In genomic region chr10:78976825-78977760, GRCh38 we compare ENCODE assay signal across 12 cellular contexts.
A peak's percentile ranks its signal among the peaks of the same experiment; 100 is the strongest.
DNase-seq lines count a peak whose midpoint lies in the region; ATAC-seq and TF ChIP-seq lines count a peak whose summit lies in the region.
"Had no signal": no experiment of that assay in that cellular context is flagged by ENCODE, and none has a peak within 500 bp of the region (broad histone marks: within the 10 kb centered on the region; RNA-seq: fewer than 3 reads in every experiment).

No MANE protein-coding gene starts in this region.

- no peaks in the 10 kb centered on the region for H3K9me3 Mint-ChIP-seq in HFFc6
- H3K9me3 Mint-ChIP-seq in chondrocyte (ENCODE audit: low read depth): no peaks in the 10 kb centered on the region
- no peaks in the 10 kb centered on the region for H3K9me3 Mint-ChIP-seq in osteocyte (ENCODE audit: unreplicated experiment)
- peaks cover 0 to 3% (median 0%) of the 10 kb centered on the region in 11 donors for H3K9me3 Mint-ChIP-seq in naive thymus-derived CD4-positive, alpha-beta T cell

- ATAC-seq in naive thymus-derived CD4-positive, alpha-beta T cell: no peak
- ATAC-seq in esophagus mucosa (no peak), GM18870 (IDR thresholded peaks at IDR 0.05; ENCODE audit: unreplicated experiment) (no peak)

- H3K36me3 Mint-ChIP-seq in HFFc6 (ENCODE audit: low read depth) (no peaks in the 10 kb centered on the region), chondrocyte (ENCODE audit: low read depth) (no peaks in the 10 kb centered on the region), osteocyte (ENCODE audit: unreplicated experiment) (no peaks in the 10 kb centered on the region)
- H3K36me3 Mint-ChIP-seq in naive thymus-derived CD4-positive, alpha-beta T cell: no peaks in the 10 kb centered on the region

- H3K4me1 Mint-ChIP-seq in HFFc6 (ENCODE audit: low read depth): peaks cover 58% of the 10 kb centered on the region
- H3K4me1 Mint-ChIP-seq in chondrocyte (ENCODE audit: low read depth): peaks cover 52% of the 10 kb centered on the region
- peaks cover 57% of the 10 kb centered on the region for H3K4me1 Mint-ChIP-seq in osteocyte (ENCODE audit: unreplicated experiment)
- peaks cover 23 to 45% (median 27%) of the 10 kb centered on the region in 7 donors for H3K4me1 Mint-ChIP-seq in naive thymus-derived CD4-positive, alpha-beta T cell

- intact Hi-C loops in naive thymus-derived CD4-positive, alpha-beta T cell (cut with micrococcal nuclease): no loop called here

- POLR2A ChIA-PET in naive thymus-derived CD4-positive, alpha-beta T cell (lab: Charles Lee): no interaction called here

- H3K9ac ChIP-seq in BLaER1 treated with 17β-estradiol and CSF1 and Interleukin-3, amounts not matched to agents 10 nM and 100 nM: peak overlapping the region in 4 of 11 experiments; percentile 9 to 48 (median 32); a peak in 3 of 22 replicates
- H3K9ac ChIP-seq: BLaER1 had no signal

- H3K27me3 Mint-ChIP-seq in HFFc6 (ENCODE audit: insufficient read depth) (peaks cover 7% of the 10 kb centered on the region), chondrocyte (ENCODE audit: low read depth) (no peaks in the 10 kb centered on the region), osteocyte (ENCODE audit: unreplicated experiment) (no peaks in the 10 kb centered on the region)
- peaks cover 0 to 14% (median 0%) of the 10 kb centered on the region in 5 donors for H3K27me3 Mint-ChIP-seq in naive thymus-derived CD4-positive, alpha-beta T cell

- DNase-seq in HFFc6 (no peak), chondrocyte (ENCODE audit: low spot score) (no peak), osteocyte (ENCODE audit: extremely low spot score, unreplicated experiment) (no peak), SHP77 (lab: John Stamatoyannopoulos, UW) (no peak)
- DNase-seq in naive thymus-derived CD4-positive, alpha-beta T cell: no peak
- DNase-seq: activated T-cell treated with anti-CD3 and anti-CD28 coated beads, Interleukin-2, amount 50 U/mL, for 1 hour; NCI-H1436 treated with DMSO at 0.1 percent for 48 hours had no signal

- peak overlapping the region in 7 of 11 experiments; percentile 8 to 94 (median 60); a peak in 13 of 22 replicates for H3K4me2 ChIP-seq in BLaER1 treated with 17β-estradiol and CSF1 and Interleukin-3, amounts not matched to agents 10 nM and 100 nM

- H3K4me3 ChIP-seq in BLaER1 treated with 17β-estradiol and CSF1 and Interleukin-3, amounts not matched to agents 10 nM and 100 nM: no peak overlapping the region; a peak in 1 of 20 replicates
- H3K4me3 ChIP-seq in naive thymus-derived CD4-positive, alpha-beta T cell (ENCODE audit: low read length): no peak overlapping the region
- H3K4me3 ChIP-seq: BLaER1, pancreas had no signal

- H4K20me1 ChIP-seq in BLaER1 treated with 17β-estradiol and CSF1 and Interleukin-3, amounts not matched to agents 10 nM and 100 nM: peaks cover 0 to 14% (median 0%) of the 10 kb centered on the region in 11 experiments; a peak in 3 of 22 replicates
- H4K20me1 ChIP-seq: BLaER1 had no signal

- H3K36me3 ChIP-seq in BLaER1 treated with 17β-estradiol and CSF1 and Interleukin-3, amounts not matched to agents 10 nM and 100 nM: no peaks in the 10 kb centered on the region
- no peaks in the 10 kb centered on the region for H3K36me3 ChIP-seq in naive thymus-derived CD4-positive, alpha-beta T cell (ENCODE audit: control insufficient read depth in 2 of 3, insufficient read depth in 3 of 3, low read length in 3 of 3)
- H3K36me3 ChIP-seq: BLaER1, pancreas had no signal

- CTCF ChIA-PET in naive thymus-derived CD4-positive, alpha-beta T cell (lab: Charles Lee): no interaction called here

- H3K27ac ChIP-seq in BLaER1 treated with 17β-estradiol and CSF1 and Interleukin-3, amounts not matched to agents 10 nM and 100 nM: peak overlapping the region in 6 of 11 experiments; percentile 8 to 98 (median 41); a peak in 9 of 22 replicates
- H3K27ac ChIP-seq in naive thymus-derived CD4-positive, alpha-beta T cell (ENCODE audit: low read depth, low read length): no peak overlapping the region
- H3K27ac ChIP-seq: BLaER1, pancreas had no signal

- H3K27me3 ChIP-seq in BLaER1 treated with 17β-estradiol and CSF1 and Interleukin-3, amounts not matched to agents 10 nM and 100 nM: peaks cover 0 to 31% (median 14%) of the 10 kb centered on the region in 11 experiments; a peak in 15 of 22 replicates
- H3K27me3 ChIP-seq in naive thymus-derived CD4-positive, alpha-beta T cell (ENCODE audit: control insufficient read depth in 2 of 2, insufficient read depth in 2 of 2, low read length in 2 of 2): no peaks in the 10 kb centered on the region
- H3K27me3 ChIP-seq: pancreas had no signal

- H3K4me3 Mint-ChIP-seq in HFFc6 (peak overlapping the region; percentile 37; the same call in 1 of the 2 replicates), chondrocyte (ENCODE audit: unreplicated experiment) (no peak overlapping the region), osteocyte (ENCODE audit: unreplicated experiment) (peak overlapping the region; percentile 23)
- H3K4me3 Mint-ChIP-seq in naive thymus-derived CD4-positive, alpha-beta T cell: peak overlapping the region in 4 of 10 donors; percentile 13 to 48 (median 32)

- H3K27ac Mint-ChIP-seq in HFFc6 (peak overlapping the region; percentile 63), chondrocyte (ENCODE audit: unreplicated experiment) (peak overlapping the region; percentile 89), osteocyte (ENCODE audit: unreplicated experiment) (peak overlapping the region; percentile 89)
- H3K27ac Mint-ChIP-seq in naive thymus-derived CD4-positive, alpha-beta T cell: peak overlapping the region in 3 of 9 donors; percentile 42 to 51 (median 43)

- peaks cover 34 to 79% (median 50%) of the 10 kb centered on the region in 10 experiments for H3K4me1 ChIP-seq in BLaER1 treated with 17β-estradiol and CSF1 and Interleukin-3, amounts not matched to agents 10 nM and 100 nM
- H3K4me1 ChIP-seq in naive thymus-derived CD4-positive, alpha-beta T cell (ENCODE audit: control insufficient read depth in 2 of 2, insufficient read depth in 2 of 2, low read length in 2 of 2): peaks cover 8 to 11% of the 10 kb centered on the region in 2 donors

- no peak for TF ChIP-seq CTCF in HFFc6 (IDR thresholded peaks at IDR 0.05)
- no peak for TF ChIP-seq CTCF in chondrocyte (IDR thresholded peaks at IDR 0.05)
- no peak for TF ChIP-seq CTCF in osteocyte (IDR thresholded peaks at IDR 0.05)

- H3K9me3 ChIP-seq in BLaER1 treated with 17β-estradiol and CSF1 and Interleukin-3, amounts not matched to agents 10 nM and 100 nM (replicated peaks in 1 of 11): no peaks in the 10 kb centered on the region
- H3K9me3 ChIP-seq in naive thymus-derived CD4-positive, alpha-beta T cell (ENCODE audit: control insufficient read depth in 2 of 3, low read length in 3 of 3): no peaks in the 10 kb centered on the region
- H3K9me3 ChIP-seq: BLaER1, pancreas had no signal
